ENCODE assay signal across 13 cellular contexts in the genomic region with DNA sequence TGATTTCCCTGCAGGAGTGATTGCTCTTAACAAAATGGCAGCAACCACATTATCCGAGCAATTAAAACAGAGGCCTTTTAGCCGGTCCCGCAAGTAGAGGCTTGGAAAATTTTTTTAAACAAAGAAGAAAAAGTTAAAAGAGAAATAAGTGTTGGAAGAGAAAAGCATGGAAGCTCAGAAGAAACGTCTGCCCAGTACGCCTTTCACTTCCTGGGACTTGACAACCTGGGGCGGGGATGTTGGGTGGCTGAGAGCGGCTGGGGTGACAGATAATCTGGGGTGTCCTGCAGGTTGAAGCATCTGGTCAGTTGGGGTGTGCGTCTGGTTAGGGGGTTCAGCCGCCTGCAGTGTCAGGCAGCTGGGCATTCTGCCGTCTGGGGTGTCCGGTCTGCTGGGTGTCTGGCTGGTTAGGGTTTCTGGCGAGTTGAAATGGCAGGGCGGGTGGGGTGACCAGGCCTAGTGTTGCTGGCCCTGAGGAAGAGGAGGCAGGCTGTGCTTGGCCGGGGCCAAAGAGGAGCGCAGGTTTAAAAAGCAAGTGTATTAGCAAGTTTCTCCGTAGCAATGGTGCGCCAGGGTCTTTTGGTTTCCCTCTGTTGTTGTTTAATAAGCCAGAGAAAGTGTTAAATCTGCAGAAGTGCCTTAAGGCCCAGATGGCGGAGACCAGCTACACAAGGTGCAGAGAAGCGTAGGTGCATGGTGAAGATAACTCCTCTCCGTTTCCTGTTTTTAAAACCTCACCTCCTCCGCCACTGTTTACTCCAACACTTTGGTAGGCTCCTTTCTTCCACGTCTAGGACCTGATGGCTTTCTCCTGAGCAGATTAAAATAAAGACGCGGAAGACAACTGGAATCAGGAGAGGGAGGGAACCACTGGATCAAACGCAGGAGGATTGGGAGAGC. TPM values are rescaled to one million over a fixed set of nuclear protein-coding genes. Genes with fewer than 3 reads are reported as not detected.
DNase-seq lines count a peak whose midpoint lies in the region; ATAC-seq and TF ChIP-seq lines count a peak whose summit lies in the region.
"Had no signal": no experiment of that assay in that cellular context is flagged by ENCODE, and none has a peak within 500 bp of the region (broad histone marks: within the 10 kb centered on the region; RNA-seq: fewer than 3 reads in every experiment).

No MANE protein-coding gene starts in this region.

- H3K9me3 ChIP-seq in heart left ventricle (no peaks in the 10 kb centered on the region), adipocyte (ENCODE audit: control insufficient read depth, low read length) (no peaks in the 10 kb centered on the region), mesodermal cell (ENCODE audit: control insufficient read depth, low read length) (no peaks in the 10 kb centered on the region), prostate gland (no peaks in the 10 kb centered on the region)

- H3K4me1 ChIP-seq in heart left ventricle: peaks cover 0 to 44% (median 13%) of the 10 kb centered on the region in 12 donors
- H3K4me1 ChIP-seq in adipocyte (ENCODE audit: control insufficient read depth, insufficient read depth, low read length): peaks cover 38% of the 10 kb centered on the region
- peaks cover 16% of the 10 kb centered on the region for H3K4me1 ChIP-seq in mesodermal cell (ENCODE audit: control insufficient read depth, insufficient read depth, low read length, poor library complexity, severe bottlenecking)
- no peaks in the 10 kb centered on the region for H3K4me1 ChIP-seq in urinary bladder (ENCODE audit: insufficient read depth)
- H3K4me1 ChIP-seq in prostate gland (replicated peaks): peaks cover 4% of the 10 kb centered on the region

- ATAC-seq in heart left ventricle (no peak), Right ventricle myocardium inferior (no peak)

- H3K9ac ChIP-seq in adipocyte (ENCODE audit: low read length): peak overlapping the region; percentile 98

- intact Hi-C loops in heart left ventricle (cut with DNase I): loop anchor here in 1 of 10 donors (5.0 kb wide), 2 partner anchors 223 to 628 kb away; no protein-coding TSS in a partner anchor
- intact Hi-C loops in Right ventricle myocardium inferior (cut with DNase I): no loop called here
- intact Hi-C loops in prostate gland (cut with DNase I): no loop called here

- no peak for TF ChIP-seq CTCF in heart left ventricle (IDR thresholded peaks at IDR 0.05)
- no peak for TF ChIP-seq CTCF in prostate gland (IDR thresholded peaks at IDR 0.05)

- DNase-seq in heart left ventricle: no peak
- DNase-seq in Right ventricle myocardium inferior (ENCODE audit: missing footprints): no peak
- DNase-seq in adipocyte (ENCODE audit: low read depth): peak; percentile 34
- no peak for DNase-seq in NCI-H1694 treated with DMSO at 0.1 percent for 48 hours (lab: John Stamatoyannopoulos, UW)
- DNase-seq in prostate gland (ENCODE audit: low spot score): no peak
- no peak for DNase-seq in HUDEP-2 (lab: John Stamatoyannopoulos, UW; ENCODE audit: unreplicated experiment in 76 of 76)
- DNase-seq: AML-193, anterior cingulate cortex had no signal

- TF ChIP-seq POLR2A in heart left ventricle (IDR thresholded peaks at IDR 0.05) (no peak), prostate gland (IDR thresholded peaks at IDR 0.05) (no peak)

- WGBS in heart left ventricle, 4 donors: 36 to 50% (median 40%) methylated on average over 25 of the region's 25 CpGs
- WGBS in mesodermal cell (ENCODE audit: insufficient coverage in 2 of 2), 2 experiments: 22 to 28% methylated on average over 15 to 23 of the region's 25 CpGs
- WGBS in urinary bladder: 43% methylated on average over 25 of the region's 25 CpGs
- WGBS in prostate gland: 54% methylated on average over 25 of the region's 25 CpGs

- H3K27me3 ChIP-seq in heart left ventricle: peaks cover 0 to 97% (median 9%) of the 10 kb centered on the region in 9 donors
- no peaks in the 10 kb centered on the region for H3K27me3 ChIP-seq in adipocyte (replicated peaks; ENCODE audit: control insufficient read depth, insufficient read depth, low read length)
- H3K27me3 ChIP-seq in prostate gland (replicated peaks; ENCODE audit: insufficient read depth): peaks cover 68% of the 10 kb centered on the region

- peak overlapping the region; percentile 83 to 99 (median 95) for H3K27ac ChIP-seq in heart left ventricle
- peak overlapping the region; percentile 94 for H3K27ac ChIP-seq in mesodermal cell (ENCODE audit: low read depth, low read length, severe bottlenecking)
- H3K27ac ChIP-seq in urinary bladder (ENCODE audit: low read depth): peak overlapping the region; percentile 74
- no peak overlapping the region for H3K27ac ChIP-seq in prostate gland

- H3K4me3 ChIP-seq in heart left ventricle (peak overlapping the region; percentile 54 to 95 (median 82)), adipocyte (ENCODE audit: low read length) (peak overlapping the region; percentile 95), mesodermal cell (ENCODE audit: extremely low read depth, insufficient read depth, low read length, poor library complexity, severe bottlenecking) (peak overlapping the region; percentile 47), urinary bladder (ENCODE audit: low read depth, low read length) (peak overlapping the region; percentile 39), prostate gland (no peak overlapping the region)

- peaks cover 0 to 7% (median 0%) of the 10 kb centered on the region in 9 donors for H3K36me3 ChIP-seq in heart left ventricle
- peaks cover 9% of the 10 kb centered on the region for H3K36me3 ChIP-seq in adipocyte (ENCODE audit: control insufficient read depth, insufficient read depth, low read length, severe bottlenecking)
- no peaks in the 10 kb centered on the region for H3K36me3 ChIP-seq in mesodermal cell (ENCODE audit: control insufficient read depth, insufficient read depth, low read length)
- no peaks in the 10 kb centered on the region for H3K36me3 ChIP-seq in urinary bladder (ENCODE audit: insufficient read depth)
- H3K36me3 ChIP-seq in prostate gland: no peaks in the 10 kb centered on the region

RNA-seq across cellular contexts. Expression of a gene that starts 5.6 kb away (rescaled TPM):
- total RNA-seq in heart left ventricle (100 to 1,000 TPM in 8 of 9 donors, 10 to 100 TPM in 1; 89.3 to 188 (median 129) TPM), Right ventricle myocardium inferior (151 TPM), urinary bladder (14.5 TPM), prostate gland (1 to 10 TPM in 1 of 2 donors, not detected in 1; 7.5 TPM)
- polyA plus RNA-seq in heart left ventricle (100 to 1,000 TPM in 1 of 2 donors, 10 to 100 TPM in 1; 72.8 to 105 TPM), urinary bladder (75.1 TPM)
- 58.0 TPM for polyA plus RNA-seq in mesodermal cell (2013, experiment 1 of 2)
- 75.8 TPM for polyA plus RNA-seq in mesodermal cell (2013, experiment 2 of 2)
- total RNA-seq: activated CD8-positive, alpha-beta memory T cell treated with anti-CD3 and anti-CD28 coated beads for 36 hours; mononuclear cell; T-helper 1 cell treated with Interleukin-12 subunit alpha and Interleukin-12 subunit beta and Interleukin-4 antibody, amounts not matched to agents 30 ng/mL and 1 ng/mL, for 36 hours had no signal

Comparison
In these comparisons a context has a peak if more than half of its experiments do, and no peak if none do; other contexts are left out.
1. H3K27ac ChIP-seq: peak in heart left ventricle (12 of 12), mesodermal cell (single experiment) and urinary bladder (single experiment); none in prostate gland (0 of 2).
2. H3K4me3 ChIP-seq: peak in heart left ventricle (12 of 12), adipocyte (single experiment), mesodermal cell (single experiment) and urinary bladder (single experiment); none in prostate gland (0 of 2).